Comparison of ENCODE assay signal across 9 cellular contexts in the genomic region with DNA sequence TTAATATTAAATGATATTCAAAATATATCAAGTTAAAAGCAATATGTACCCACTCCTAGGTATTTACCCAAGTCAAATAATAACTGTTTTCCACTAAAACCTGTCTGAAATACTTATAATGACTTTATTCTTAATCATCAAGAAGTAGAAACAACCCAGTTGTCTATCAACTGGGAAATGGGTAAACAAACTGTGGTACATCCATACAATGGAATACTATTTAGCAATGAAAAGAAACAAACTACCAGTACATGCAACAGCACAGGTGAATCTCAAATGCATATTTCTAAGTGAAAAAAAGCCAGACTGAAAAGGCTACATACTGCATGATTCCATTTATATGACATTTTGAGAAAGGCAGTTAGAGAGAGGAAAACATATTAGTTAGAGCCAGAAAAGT.
"Had no signal": no experiment of that assay in that cellular context is flagged by ENCODE, and none has a peak within 500 bp of the region (broad histone marks: within the 10 kb centered on the region; RNA-seq: fewer than 3 reads in every experiment).

No MANE protein-coding gene starts in this region.

- H2AFZ ChIP-seq: GM23248, GM23338 had no signal

- H3K9me3 ChIP-seq: HAP-1 had no signal

- H3K4me1 ChIP-seq: HAP-1 had no signal

- H3K36me3 ChIP-seq: HAP-1 had no signal

- H3K4me2 ChIP-seq: GM23338 had no signal

- DNase-seq: GM23248, GOT3, H7, H9, HCEC 1CT, HFFc6 had no signal

- H3K27ac ChIP-seq: GM23248 had no signal

- H3K9ac ChIP-seq: GM23248 had no signal

- H3K4me3 ChIP-seq: GM23248, GM23338, HAP-1 had no signal

- ATAC-seq: GM23338, HCT116 had no signal
